In the genomic region with DNA sequence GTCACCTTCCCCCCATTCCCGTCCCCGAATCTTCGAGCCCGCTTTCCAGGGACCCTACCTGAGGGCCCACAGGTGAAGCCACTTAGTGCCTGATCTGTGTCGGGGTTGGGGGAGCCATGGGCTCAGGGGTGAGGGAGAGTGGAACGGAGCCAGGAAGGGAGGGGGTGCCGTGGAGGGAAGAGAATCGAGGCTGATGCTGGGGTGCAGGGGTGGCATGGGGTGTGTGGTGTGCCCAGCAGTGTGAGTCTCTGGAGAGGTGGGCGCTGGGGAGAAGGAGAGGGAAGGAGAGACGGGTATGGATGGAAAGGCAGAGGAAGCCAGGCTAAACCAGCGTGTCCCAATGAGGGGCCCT, we compare ENCODE assay signal across 11 cellular contexts. TPM values are rescaled to one million over a fixed set of nuclear protein-coding genes. Genes with fewer than 3 reads are reported as not detected.
DNase-seq lines count a peak whose midpoint lies in the region; ATAC-seq and TF ChIP-seq lines count a peak whose summit lies in the region.
"Had no signal": no experiment of that assay in that cellular context is flagged by ENCODE, and none has a peak within 500 bp of the region (broad histone marks: within the 10 kb centered on the region; RNA-seq: fewer than 3 reads in every experiment).

No MANE protein-coding gene starts in this region.

- H3K27me3 ChIP-seq in body of pancreas = no peaks in the 10 kb centered on the region
- no peaks in the 10 kb centered on the region for H3K27me3 ChIP-seq in muscle layer of duodenum (ENCODE audit: low read depth, low read length)
- H3K27me3 ChIP-seq in thoracic aorta (replicated peaks; ENCODE audit: insufficient read depth) = no peaks in the 10 kb centered on the region
- H3K27me3 ChIP-seq: brain microvascular endothelial cell had no signal

- WGBS in body of pancreas, 2 donors = 58 to 66% methylated on average over 11 of the region's 11 CpGs

- no peak overlapping the region for H3K27ac Mint-ChIP-seq in activated naive CD4-positive, alpha-beta T cell treated with anti-CD3 and anti-CD28 coated beads for 36 hours
- no peak overlapping the region for H3K27ac Mint-ChIP-seq in HFFc6

- TF ChIP-seq POLR2A in body of pancreas (IDR thresholded peaks at IDR 0.05) = no peak

- no peak overlapping the region for H3K4me3 ChIP-seq in body of pancreas
- peak overlapping the region; percentile 15 to 41 for H3K4me3 ChIP-seq in muscle layer of duodenum (ENCODE audit: low read depth in 1 of 2, low read length in 2 of 2)
- peak overlapping the region; percentile 65 for H3K4me3 ChIP-seq in thoracic aorta

- H3K36me3 ChIP-seq in body of pancreas (replicated peaks in 1 of 2; ENCODE audit: insufficient read depth in 1 of 2, low read depth in 2 of 2) = no peaks in the 10 kb centered on the region
- H3K36me3 ChIP-seq in muscle layer of duodenum (ENCODE audit: control insufficient read depth in 1 of 2, insufficient read depth in 2 of 2, low read length in 2 of 2) = no peaks in the 10 kb centered on the region
- H3K36me3 ChIP-seq in thoracic aorta = no peaks in the 10 kb centered on the region
- H3K36me3 ChIP-seq: brain microvascular endothelial cell had no signal

- peaks cover 11% of the 10 kb centered on the region for H3K27me3 Mint-ChIP-seq in activated naive CD4-positive, alpha-beta T cell treated with anti-CD3 and anti-CD28 coated beads for 36 hours (ENCODE audit: low read depth)
- peaks cover 15% of the 10 kb centered on the region for H3K27me3 Mint-ChIP-seq in HFFc6 (ENCODE audit: insufficient read depth)

- H3K4me1 Mint-ChIP-seq in activated naive CD4-positive, alpha-beta T cell treated with anti-CD3 and anti-CD28 coated beads for 36 hours (ENCODE audit: low read depth) = peaks cover 37% of the 10 kb centered on the region
- peaks cover 8% of the 10 kb centered on the region for H3K4me1 Mint-ChIP-seq in HFFc6 (ENCODE audit: low read depth)

- no peak for DNase-seq in activated naive CD4-positive, alpha-beta T cell treated with anti-CD3 and anti-CD28 coated beads for 36 hours
- no peak for DNase-seq in activated naive CD4-positive, alpha-beta T cell treated with anti-CD3 and anti-CD28 coated beads, Interleukin-2, amount 50 U/mL, for 16 hours
- DNase-seq in body of pancreas = no peak
- no peak for DNase-seq in thoracic aorta (ENCODE audit: low spot score)
- DNase-seq in HFFc6 = no peak
- DNase-seq in foreskin melanocyte = no peak
- no peak for DNase-seq in KG1 (lab: John Stamatoyannopoulos, UW)
- DNase-seq: brain microvascular endothelial cell, NCI-H1092 had no signal

- H3K36me3 Mint-ChIP-seq in activated naive CD4-positive, alpha-beta T cell treated with anti-CD3 and anti-CD28 coated beads for 36 hours (ENCODE audit: low read depth) = no peaks in the 10 kb centered on the region
- H3K36me3 Mint-ChIP-seq in HFFc6 (ENCODE audit: low read depth) = no peaks in the 10 kb centered on the region

- CTCF ChIA-PET in activated naive CD4-positive, alpha-beta T cell treated with anti-CD3 and anti-CD28 coated beads for 36 hours (lab: Charles Lee) = no interaction called here

- intact Hi-C loops in activated naive CD4-positive, alpha-beta T cell treated with anti-CD3 and anti-CD28 coated beads for 36 hours (cut with micrococcal nuclease) = no loop called here
- intact Hi-C loops in body of pancreas (cut with DNase I) = loop anchor here (10.0 kb wide), 1 partner anchor 94 kb away; the partner anchor contains the start of genes FXYD1 and LGI4

- H3K4me3 Mint-ChIP-seq in activated naive CD4-positive, alpha-beta T cell treated with anti-CD3 and anti-CD28 coated beads for 36 hours = peak overlapping the region; percentile 55
- no peak overlapping the region for H3K4me3 Mint-ChIP-seq in HFFc6

- H3K27ac ChIP-seq in body of pancreas (peak overlapping the region; percentile 91 to 97 (median 96)), muscle layer of duodenum (ENCODE audit: low read length) (no peak overlapping the region), thoracic aorta (no peak overlapping the region)
- H3K27ac ChIP-seq: brain microvascular endothelial cell had no signal

- ATAC-seq in body of pancreas = no peak
- ATAC-seq in thoracic aorta (ENCODE audit: insufficient number of reproducible peaks, low FRiP score, low read depth) = no peak

- peaks cover 54% of the 10 kb centered on the region for H3K4me1 ChIP-seq in body of pancreas
- peaks cover 0 to 22% of the 10 kb centered on the region in 2 donors for H3K4me1 ChIP-seq in muscle layer of duodenum (ENCODE audit: control insufficient read depth in 1 of 2, insufficient read depth in 2 of 2, low read length in 2 of 2)
- H3K4me1 ChIP-seq in thoracic aorta (ENCODE audit: control insufficient read depth in 1 of 2, low read depth in 2 of 2) = peaks cover 11 to 22% of the 10 kb centered on the region in 2 donors

- H3K9me3 Mint-ChIP-seq in activated naive CD4-positive, alpha-beta T cell treated with anti-CD3 and anti-CD28 coated beads for 36 hours = no peaks in the 10 kb centered on the region
- no peaks in the 10 kb centered on the region for H3K9me3 Mint-ChIP-seq in HFFc6

- no peak for TF ChIP-seq CTCF in body of pancreas (IDR thresholded peaks at IDR 0.05)
- TF ChIP-seq CTCF in thoracic aorta (IDR thresholded peaks at IDR 0.05) = no peak
- no peak for TF ChIP-seq CTCF in HFFc6 (IDR thresholded peaks at IDR 0.05)

- H3K9me3 ChIP-seq in body of pancreas (no peaks in the 10 kb centered on the region), muscle layer of duodenum (ENCODE audit: control insufficient read depth in 1 of 2, low read length in 2 of 2) (no peaks in the 10 kb centered on the region), thoracic aorta (no peaks in the 10 kb centered on the region)

RNA-seq across cellular contexts. Expression of gene HPN, which starts 1.1 kb away (rescaled TPM):
- total RNA-seq in activated naive CD4-positive, alpha-beta T cell treated with anti-CD3 and anti-CD28 coated beads for 36 hours = not detected
- total RNA-seq in body of pancreas = 100 to 1,000 TPM; 135 to 289 TPM
- 1 to 10 TPM in 1 of 2 donors, under 1 TPM in 1; 0.35 to 5.4 TPM for total RNA-seq in thoracic aorta
- not detected for total RNA-seq in HFFc6 (2021; fragmentation: NEBNext Ultra II Directional; extraction: Animal tissue kit (Norgen Biotek cat#: 25700))
- total RNA-seq: glomerular endothelial cell had no signal

RNA-seq across cellular contexts. Expression of gene SCN1B, which starts 10.2 kb away (rescaled TPM):
- total RNA-seq in activated naive CD4-positive, alpha-beta T cell treated with anti-CD3 and anti-CD28 coated beads for 36 hours = under 1 TPM; 0.83 to 0.89 TPM
- total RNA-seq in body of pancreas (10 to 100 TPM in 1 of 2 donors, 1 to 10 TPM in 1; 2.3 to 23.6 TPM), thoracic aorta (10 to 100 TPM; 25.1 to 26.0 TPM)
- total RNA-seq in HFFc6 (2021; fragmentation: NEBNext Ultra II Directional; extraction: Animal tissue kit (Norgen Biotek cat#: 25700)) = 10 to 100 TPM in 4 of 6 experiments, 1 to 10 TPM in 2; 6.8 to 14.2 (median 12.6) TPM

RNA-seq across cellular contexts. Expression of gene GRAMD1A, which starts 40.3 kb away (rescaled TPM):
- total RNA-seq in activated naive CD4-positive, alpha-beta T cell treated with anti-CD3 and anti-CD28 coated beads for 36 hours = 100 to 1,000 TPM; 117 to 125 TPM
- total RNA-seq in body of pancreas = 10 to 100 TPM; 90.8 to 94.9 TPM
- total RNA-seq in thoracic aorta = 10 to 100 TPM; 42.9 to 83.5 TPM
- total RNA-seq in HFFc6 (2021; fragmentation: NEBNext Ultra II Directional; extraction: Animal tissue kit (Norgen Biotek cat#: 25700)) = 10 to 100 TPM; 48.2 to 51.3 (median 50.0) TPM

Comparison
In these comparisons a context has a peak if more than half of its experiments do, and no peak if none do; other contexts are left out.
1. H3K27ac ChIP-seq: peak in body of pancreas (4 of 4); none in muscle layer of duodenum (single experiment) and thoracic aorta (0 of 2).
2. H3K4me3 ChIP-seq: peak in muscle layer of duodenum (2 of 2) and thoracic aorta (single experiment); none in body of pancreas (0 of 2).
3. RNA of gene HPN, which starts 1.1 kb away (total RNA-seq): 135 to 289 TPM in body of pancreas; 0.35 to 5.4 TPM in thoracic aorta, not detected in activated naive CD4-positive, alpha-beta T cell treated with anti-CD3 and anti-CD28 coated beads for 36 hours and not detected in HFFc6; every median in the first group is over 10 times any median in the second.